Comparison of ENCODE assay signal across 26 cellular contexts in the genomic region with DNA sequence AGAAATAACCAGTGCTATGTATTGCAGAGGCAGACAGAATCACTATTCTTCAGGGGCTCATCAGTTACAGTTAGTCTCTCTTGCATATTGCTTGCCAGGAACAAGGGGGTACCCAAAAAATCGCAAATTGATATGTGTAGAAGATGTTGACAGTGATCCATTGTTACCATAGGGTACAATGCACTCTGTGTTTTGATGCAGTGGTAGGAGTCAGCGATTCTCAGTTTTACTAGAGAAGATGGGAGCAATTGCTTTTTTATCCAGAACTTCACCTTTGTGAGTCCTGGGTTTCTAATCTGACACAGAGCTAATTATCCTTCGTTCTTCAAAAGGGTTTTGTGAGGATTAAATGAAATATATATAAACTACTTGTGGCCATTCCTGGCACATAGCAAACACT.
"Had no signal": no experiment of that assay in that cellular context is flagged by ENCODE, and none has a peak within 500 bp of the region (broad histone marks: within the 10 kb centered on the region; RNA-seq: fewer than 3 reads in every experiment).

No MANE protein-coding gene starts in this region.

- DNase-seq: islet precursor cell; left ventricle myocardium inferior; mesendoderm; naive B cell; natural killer cell; nephron progenitor cell; ovary; posterior cingulate gyrus; retina; right cardiac atrium; stimulated activated CD4-positive, alpha-beta T cell treated with anti-CD3 and anti-CD28 coated beads, Interleukin-12 subunit alpha, Interleukin-12 subunit beta, amount 100 ng/mL, for 4 hours; stimulated activated CD4-positive, alpha-beta T cell treated with anti-CD3 and anti-CD28 coated beads, Interleukin-15, amount 100 ng/mL, for 24 hours; stimulated activated CD4-positive, alpha-beta T cell treated with anti-CD3 and anti-CD28 coated beads, Interleukin-2, amount 100 ng/mL, for 24 hours; stimulated activated CD4-positive, alpha-beta T cell treated with anti-CD3 and anti-CD28 coated beads, Interleukin-4, amount 100 ng/mL, for 24 hours; stimulated activated naive CD4-positive, alpha-beta T cell; uterus had no signal

- H3K4me2 ChIP-seq: hepatocyte had no signal

- H3K4me3 ChIP-seq: hepatocyte, left ventricle myocardium inferior, lung, ovary, prostate gland, skin epidermis, tibial nerve, uterus had no signal

- H3K36me3 ChIP-seq: left ventricle myocardium inferior, ovary, prostate gland, tibial nerve, uterus had no signal

- H3K4me3 Mint-ChIP-seq: mesothelial cell of epicardium; naive B cell; natural killer cell; nephron progenitor cell; stimulated activated effector memory CD8-positive, alpha-beta T cell treated with anti-CD3 and anti-CD28 coated beads, Interleukin-12 subunit alpha, Interleukin-12 subunit beta, amount 100 ng/mL, for 72 hours; stimulated activated naive CD8-positive, alpha-beta T cell treated with anti-CD3 and anti-CD28 coated beads, Interleukin-15, Interleukin-2, amounts not matched to agents 100 ng/mL and 50 ng/mL, for 24 hours; type B pancreatic cell had no signal

- H3K9me3 ChIP-seq: left ventricle myocardium inferior, ovary, prostate gland, tibial nerve, uterus had no signal

- H3K36me3 Mint-ChIP-seq: mesothelial cell of epicardium; naive B cell; natural killer cell; stimulated activated effector memory CD8-positive, alpha-beta T cell treated with anti-CD3 and anti-CD28 coated beads, Interleukin-12 subunit alpha, Interleukin-12 subunit beta, amount 100 ng/mL, for 72 hours; type B pancreatic cell had no signal

- H3K27ac ChIP-seq: hepatocyte, left ventricle myocardium inferior, ovary, prostate gland, skin epidermis, tibial nerve, uterus had no signal

- H3K4me1 Mint-ChIP-seq: natural killer cell had no signal

- H3K27me3 ChIP-seq: hepatocyte, ovary, tibial nerve, uterus had no signal

- H3K27me3 Mint-ChIP-seq: naive B cell, type B pancreatic cell had no signal

- H3K9me3 Mint-ChIP-seq: mesothelial cell of epicardium, naive B cell, natural killer cell, nephron progenitor cell had no signal

- H3K79me2 ChIP-seq: hepatocyte had no signal

- H3K4me1 ChIP-seq: prostate gland, uterus had no signal

- ATAC-seq: natural killer cell; right cardiac atrium; sciatic nerve; stimulated activated effector memory CD8-positive, alpha-beta T cell treated with anti-CD3 and anti-CD28 coated beads, Interleukin-12 subunit alpha, Interleukin-12 subunit beta, amount 100 ng/mL, for 72 hours had no signal

- H2AFZ ChIP-seq: hepatocyte had no signal

- H3K27ac Mint-ChIP-seq: mesothelial cell of epicardium; naive B cell; natural killer cell; nephron progenitor cell; stimulated activated effector memory CD8-positive, alpha-beta T cell treated with anti-CD3 and anti-CD28 coated beads, Interleukin-12 subunit alpha, Interleukin-12 subunit beta, amount 100 ng/mL, for 72 hours; stimulated activated naive CD8-positive, alpha-beta T cell treated with anti-CD3 and anti-CD28 coated beads, Interleukin-15, Interleukin-2, amounts not matched to agents 100 ng/mL and 50 ng/mL, for 24 hours; type B pancreatic cell had no signal
